Comparison of ENCODE assay signal across 8 cellular contexts in genomic region chr1:234478152-234478480, GRCh38. TPM values are rescaled to one million over a fixed set of nuclear protein-coding genes. Genes with fewer than 3 reads are reported as not detected.
DNase-seq lines count a peak whose midpoint lies in the region; ATAC-seq and TF ChIP-seq lines count a peak whose summit lies in the region.

No MANE protein-coding gene starts in this region.

- ATAC-seq in GM18861 (IDR thresholded peaks at IDR 0.05; ENCODE audit: unreplicated experiment) (peak; percentile 27), HG03045 (IDR thresholded peaks at IDR 0.05; ENCODE audit: unreplicated experiment) (peak; percentile 70), natural killer cell (peak; percentile 60 to 72 (median 64))
- ATAC-seq in stimulated activated naive CD8-positive, alpha-beta T cell treated with anti-CD3 and anti-CD28 coated beads, Interleukin-15, Interleukin-2, amounts not matched to agents 100 U/mL and 50 U/mL, for 24 hours: peak; percentile 68

- H3K27ac Mint-ChIP-seq in natural killer cell: peak overlapping the region; percentile 68 to 75

- DNase-seq in NCI-H345 treated with DMSO at 0.1 percent for 48 hours (lab: John Stamatoyannopoulos, UW; ENCODE audit: unreplicated experiment) (peak; percentile 42), epithelial cell of esophagus (ENCODE audit: low read depth) (peak; percentile 76), natural killer cell (peak; percentile 47)
- DNase-seq in activated CD8-positive, alpha-beta memory T cell treated with anti-CD3 and anti-CD28 coated beads for 4 hours (ENCODE audit: low read depth in 2 of 2): peak; percentile 42 to 63
- peak; percentile 74 for DNase-seq in stimulated activated naive CD8-positive, alpha-beta T cell treated with anti-CD3 and anti-CD28 coated beads, Interleukin-15, Interleukin-2, amounts not matched to agents 100 U/mL and 50 U/mL, for 24 hours

- H3K4me1 ChIP-seq in ACC112 (ENCODE audit: control insufficient read depth, insufficient read depth, low read length, unreplicated experiment): peaks cover 13% of the 10 kb centered on the region

- peak overlapping the region; percentile 99 for H3K4me3 ChIP-seq in ACC112 (ENCODE audit: low read depth, low read length)
- peak overlapping the region; percentile 93 for H3K4me3 ChIP-seq in epithelial cell of esophagus (ENCODE audit: low read length)

- TF ChIP-seq CTCF in epithelial cell of esophagus (IDR thresholded peaks at IDR 0.05; ENCODE audit: insufficient read depth, low read depth, low read length, missing control alignments): no peak
- TF ChIP-seq CTCF in natural killer cell (IDR thresholded peaks at IDR 0.05): no peak

- H3K79me2 ChIP-seq in ACC112 (ENCODE audit: control insufficient read depth, insufficient read depth, low read length, unreplicated experiment): peaks cover 39% of the 10 kb centered on the region

- peaks cover 11% of the 10 kb centered on the region; the same call in 1 of the 2 replicates for H3K27me3 ChIP-seq in ACC112 (ENCODE audit: insufficient read depth, low read length)

- no peaks in the 10 kb centered on the region for H3K36me3 ChIP-seq in ACC112 (ENCODE audit: insufficient read depth, low read length)

- peak overlapping the region; percentile 44; the same call in 1 of the 2 replicates for H3K27ac ChIP-seq in ACC112 (ENCODE audit: low read depth, low read length)

- H2AFZ ChIP-seq in ACC112 (ENCODE audit: low read length, unreplicated experiment): peak overlapping the region; percentile 83

- H3K27me3 Mint-ChIP-seq in natural killer cell (ENCODE audit: low read depth in 2 of 2): peaks cover 15 to 16% of the 10 kb centered on the region in 2 donors

- no peaks in the 10 kb centered on the region for H3K36me3 Mint-ChIP-seq in natural killer cell

- peak overlapping the region; percentile 87 for H3K4me3 Mint-ChIP-seq in natural killer cell

- intact Hi-C loops in natural killer cell (cut with micrococcal nuclease): loop anchor here (2.0 kb wide), 1 partner anchor 105 kb away; the partner anchor contains the start of gene COA6

- H3K9me3 Mint-ChIP-seq in natural killer cell: no peaks in the 10 kb centered on the region

- H3K4me1 Mint-ChIP-seq in natural killer cell: peaks cover 17 to 25% of the 10 kb centered on the region in 2 donors

RNA-seq across cellular contexts. Expression of gene TARBP1, which starts 0.9 kb away (rescaled TPM):
- 10 to 100 TPM; 29.0 to 37.5 (median 32.2) TPM for total RNA-seq in natural killer cell

Comparison
In these comparisons a context has a peak if more than half of its experiments do, and no peak if none do; other contexts are left out.
1. Peak in every context shown above with its lines: DNase-seq, ATAC-seq, H3K4me3 ChIP-seq and H3K27ac ChIP-seq.